ENCODE assay signal across 1 cellular context in the genomic region with DNA sequence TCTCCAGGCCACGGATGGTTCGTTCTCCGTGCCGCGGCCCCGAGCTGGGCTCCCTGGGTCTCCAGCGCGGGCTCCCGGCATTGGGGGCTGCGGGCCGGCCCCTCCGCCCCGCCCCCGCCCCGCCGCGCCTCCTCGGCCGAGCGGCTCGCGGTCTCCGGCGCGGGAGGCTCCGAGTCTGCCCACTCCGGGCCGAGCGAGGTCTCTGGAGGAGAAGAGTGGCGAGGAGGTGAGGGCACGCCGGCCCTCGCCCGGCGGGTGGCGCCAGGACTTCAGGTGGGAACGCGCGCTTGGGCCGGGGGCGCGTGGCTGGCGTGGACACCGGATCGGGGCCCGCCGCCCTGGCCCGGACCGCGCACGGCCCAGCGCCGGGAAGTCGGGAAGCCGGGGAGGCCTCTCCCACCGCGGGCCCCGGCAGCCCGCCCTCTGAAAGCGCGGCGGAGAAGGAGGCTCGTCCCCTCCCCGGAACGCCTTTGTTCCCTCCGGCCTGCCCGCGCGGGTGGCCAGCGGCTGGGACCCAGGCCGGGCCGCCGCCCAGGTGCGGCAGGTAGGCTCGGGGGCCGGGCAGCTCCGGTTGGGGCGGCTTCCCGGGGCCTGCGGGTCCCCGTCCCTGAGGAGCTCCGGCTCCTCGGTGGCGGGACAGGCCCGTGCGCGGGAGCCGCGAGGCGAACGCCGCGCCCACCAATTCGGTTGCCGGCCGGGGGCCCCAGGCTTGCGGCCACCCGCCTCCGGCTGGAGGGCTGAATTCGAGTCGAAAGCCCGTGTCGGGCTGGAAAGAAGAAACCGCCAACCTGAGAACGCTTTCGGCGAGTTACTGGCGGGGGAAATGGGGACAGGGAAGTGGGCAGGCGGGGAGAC.
TF ChIP-seq lines count a peak whose summit lies in the region.

No MANE protein-coding gene starts in this region.

TF ChIP-seq in GM23338, 12 proteins besides CTCF, POLR2A, EP300 and RAD21 (continued from another document):
- TF ChIP-seq, protein P1, sequence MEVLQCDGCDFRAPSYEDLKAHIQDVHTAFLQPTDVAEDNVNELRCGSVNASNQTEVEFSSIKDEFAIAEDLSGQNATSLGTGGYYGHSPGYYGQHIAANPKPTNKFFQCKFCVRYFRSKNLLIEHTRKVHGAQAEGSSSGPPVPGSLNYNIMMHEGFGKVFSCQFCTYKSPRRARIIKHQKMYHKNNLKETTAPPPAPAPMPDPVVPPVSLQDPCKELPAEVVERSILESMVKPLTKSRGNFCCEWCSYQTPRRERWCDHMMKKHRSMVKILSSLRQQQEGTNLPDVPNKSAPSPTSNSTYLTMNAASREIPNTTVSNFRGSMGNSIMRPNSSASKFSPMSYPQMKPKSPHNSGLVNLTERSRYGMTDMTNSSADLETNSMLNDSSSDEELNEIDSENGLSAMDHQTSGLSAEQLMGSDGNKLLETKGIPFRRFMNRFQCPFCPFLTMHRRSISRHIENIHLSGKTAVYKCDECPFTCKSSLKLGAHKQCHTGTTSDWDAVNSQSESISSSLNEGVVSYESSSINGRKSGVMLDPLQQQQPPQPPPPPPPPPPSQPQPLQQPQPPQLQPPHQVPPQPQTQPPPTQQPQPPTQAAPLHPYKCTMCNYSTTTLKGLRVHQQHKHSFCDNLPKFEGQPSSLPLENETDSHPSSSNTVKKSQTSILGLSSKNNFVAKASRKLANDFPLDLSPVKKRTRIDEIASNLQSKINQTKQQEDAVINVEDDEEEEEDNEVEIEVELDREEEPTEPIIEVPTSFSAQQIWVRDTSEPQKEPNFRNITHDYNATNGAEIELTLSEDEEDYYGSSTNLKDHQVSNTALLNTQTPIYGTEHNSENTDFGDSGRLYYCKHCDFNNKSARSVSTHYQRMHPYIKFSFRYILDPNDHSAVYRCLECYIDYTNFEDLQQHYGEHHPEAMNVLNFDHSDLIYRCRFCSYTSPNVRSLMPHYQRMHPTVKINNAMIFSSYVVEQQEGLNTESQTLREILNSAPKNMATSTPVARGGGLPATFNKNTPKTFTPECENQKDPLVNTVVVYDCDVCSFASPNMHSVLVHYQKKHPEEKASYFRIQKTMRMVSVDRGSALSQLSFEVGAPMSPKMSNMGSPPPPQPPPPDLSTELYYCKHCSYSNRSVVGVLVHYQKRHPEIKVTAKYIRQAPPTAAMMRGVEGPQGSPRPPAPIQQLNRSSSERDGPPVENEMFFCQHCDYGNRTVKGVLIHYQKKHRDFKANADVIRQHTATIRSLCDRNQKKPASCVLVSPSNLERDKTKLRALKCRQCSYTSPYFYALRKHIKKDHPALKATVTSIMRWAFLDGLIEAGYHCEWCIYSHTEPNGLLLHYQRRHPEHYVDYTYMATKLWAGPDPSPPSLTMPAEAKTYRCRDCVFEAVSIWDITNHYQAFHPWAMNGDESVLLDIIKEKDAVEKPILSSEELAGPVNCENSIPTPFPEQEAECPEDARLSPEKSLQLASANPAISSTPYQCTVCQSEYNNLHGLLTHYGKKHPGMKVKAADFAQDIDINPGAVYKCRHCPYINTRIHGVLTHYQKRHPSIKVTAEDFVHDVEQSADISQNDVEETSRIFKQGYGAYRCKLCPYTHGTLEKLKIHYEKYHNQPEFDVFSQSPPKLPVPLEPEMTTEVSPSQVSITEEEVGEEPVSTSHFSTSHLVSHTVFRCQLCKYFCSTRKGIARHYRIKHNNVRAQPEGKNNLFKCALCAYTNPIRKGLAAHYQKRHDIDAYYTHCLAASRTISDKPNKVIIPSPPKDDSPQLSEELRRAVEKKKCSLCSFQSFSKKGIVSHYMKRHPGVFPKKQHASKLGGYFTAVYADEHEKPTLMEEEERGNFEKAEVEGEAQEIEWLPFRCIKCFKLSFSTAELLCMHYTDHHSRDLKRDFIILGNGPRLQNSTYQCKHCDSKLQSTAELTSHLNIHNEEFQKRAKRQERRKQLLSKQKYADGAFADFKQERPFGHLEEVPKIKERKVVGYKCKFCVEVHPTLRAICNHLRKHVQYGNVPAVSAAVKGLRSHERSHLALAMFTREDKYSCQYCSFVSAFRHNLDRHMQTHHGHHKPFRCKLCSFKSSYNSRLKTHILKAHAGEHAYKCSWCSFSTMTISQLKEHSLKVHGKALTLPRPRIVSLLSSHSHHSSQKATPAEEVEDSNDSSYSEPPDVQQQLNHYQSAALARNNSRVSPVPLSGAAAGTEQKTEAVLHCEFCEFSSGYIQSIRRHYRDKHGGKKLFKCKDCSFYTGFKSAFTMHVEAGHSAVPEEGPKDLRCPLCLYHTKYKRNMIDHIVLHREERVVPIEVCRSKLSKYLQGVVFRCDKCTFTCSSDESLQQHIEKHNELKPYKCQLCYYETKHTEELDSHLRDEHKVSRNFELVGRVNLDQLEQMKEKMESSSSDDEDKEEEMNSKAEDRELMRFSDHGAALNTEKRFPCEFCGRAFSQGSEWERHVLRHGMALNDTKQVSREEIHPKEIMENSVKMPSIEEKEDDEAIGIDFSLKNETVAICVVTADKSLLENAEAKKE (CRISPR knock-in tag; IDR thresholded peaks at IDR 0.05) = no peak
